27 cellular contexts compared by ENCODE assay signal in the genomic region with DNA sequence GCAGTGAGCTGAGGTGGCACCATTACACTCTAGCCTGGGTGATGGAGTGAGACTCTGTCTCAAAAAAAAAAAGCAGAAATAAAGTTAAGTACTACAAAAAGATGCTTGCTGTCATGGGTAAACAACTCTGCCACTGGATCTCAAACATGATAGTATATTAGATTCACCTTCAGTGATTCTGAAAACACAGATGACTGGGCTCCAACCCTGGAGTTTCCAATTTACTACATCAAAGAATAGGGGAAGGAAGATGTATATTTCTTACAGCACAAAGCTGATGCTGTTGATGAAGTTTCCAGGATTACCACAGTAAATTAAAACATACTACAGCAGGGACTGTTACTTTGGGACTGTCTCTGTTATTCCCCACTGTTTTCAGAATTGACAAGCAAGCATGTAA. TPM values are rescaled to one million over a fixed set of nuclear protein-coding genes. Genes with fewer than 3 reads are reported as not detected.
DNase-seq lines count a peak whose midpoint lies in the region; ATAC-seq and TF ChIP-seq lines count a peak whose summit lies in the region.
"Had no signal": no experiment of that assay in that cellular context is flagged by ENCODE, and none has a peak within 500 bp of the region (broad histone marks: within the 10 kb centered on the region; RNA-seq: fewer than 3 reads in every experiment).

No MANE protein-coding gene starts in this region.

- H3K36me3 Mint-ChIP-seq in activated CD4-positive, alpha-beta T cell treated with anti-CD3 and anti-CD28 coated beads for 36 hours (ENCODE audit: low read depth), result peaks cover 80% of the 10 kb centered on the region
- H3K36me3 Mint-ChIP-seq in activated T-cell treated with anti-CD3 and anti-CD28 coated beads, Interleukin-2, amount 50 U/mL, for 72 hours (ENCODE audit: insufficient read depth in 2 of 2), result peaks cover 38 to 67% of the 10 kb centered on the region in 2 donors
- H3K36me3 Mint-ChIP-seq in activated naive CD4-positive, alpha-beta T cell treated with anti-CD3 and anti-CD28 coated beads, Interleukin-2, amount 50 U/mL, for 72 hours, result peaks cover 57 to 83% of the 10 kb centered on the region in 2 donors
- peaks cover 81% of the 10 kb centered on the region for H3K36me3 Mint-ChIP-seq in activated naive CD4-positive, alpha-beta T cell treated with anti-CD3 and anti-CD28 coated beads, Interleukin-2, amount 10 ng/mL, durations not matched to agents 7 days and 5 days
- peaks cover 82% of the 10 kb centered on the region for H3K36me3 Mint-ChIP-seq in progenitor cell of endocrine pancreas (ENCODE audit: insufficient read depth)

- no peak overlapping the region for H3K4me3 Mint-ChIP-seq in activated CD4-positive, alpha-beta T cell treated with anti-CD3 and anti-CD28 coated beads for 36 hours
- H3K4me3 Mint-ChIP-seq in activated T-cell treated with anti-CD3 and anti-CD28 coated beads, Interleukin-2, amount 50 U/mL, for 72 hours, result no peak overlapping the region
- H3K4me3 Mint-ChIP-seq in activated naive CD4-positive, alpha-beta T cell treated with anti-CD3 and anti-CD28 coated beads, Interleukin-2, amount 10 ng/mL, durations not matched to agents 7 days and 5 days, result no peak overlapping the region
- H3K4me3 Mint-ChIP-seq in progenitor cell of endocrine pancreas (ENCODE audit: low read depth), result no peak overlapping the region
- H3K4me3 Mint-ChIP-seq: CD14-positive monocyte; CD4-positive, alpha-beta memory T cell; CD4-positive, CD25-positive, alpha-beta regulatory T cell; CD8-positive, alpha-beta memory T cell had no signal

- TF ChIP-seq CTCF in progenitor cell of endocrine pancreas (IDR thresholded peaks at IDR 0.05; ENCODE audit: unreplicated experiment) (no peak), A673 (conservative IDR thresholded peaks at IDR 0.05; ENCODE audit: low read depth, low read length) (no peak)

- peaks cover 29% of the 10 kb centered on the region for H3K9me3 ChIP-seq in A673 (ENCODE audit: low read depth, low read length, poor library complexity, severe bottlenecking)
- H3K9me3 ChIP-seq: BE2C had no signal

- no peaks in the 10 kb centered on the region for H3K27me3 Mint-ChIP-seq in activated CD4-positive, alpha-beta T cell treated with anti-CD3 and anti-CD28 coated beads for 36 hours
- no peaks in the 10 kb centered on the region for H3K27me3 Mint-ChIP-seq in activated T-cell treated with anti-CD3 and anti-CD28 coated beads, Interleukin-2, amount 50 U/mL, for 72 hours (ENCODE audit: low read depth)
- peaks cover 2% of the 10 kb centered on the region for H3K27me3 Mint-ChIP-seq in activated naive CD4-positive, alpha-beta T cell treated with anti-CD3 and anti-CD28 coated beads, Interleukin-2, amount 10 ng/mL, durations not matched to agents 7 days and 5 days
- no peaks in the 10 kb centered on the region for H3K27me3 Mint-ChIP-seq in progenitor cell of endocrine pancreas
- H3K27me3 Mint-ChIP-seq: CD4-positive, alpha-beta memory T cell; CD4-positive, CD25-positive, alpha-beta regulatory T cell; CD8-positive, alpha-beta memory T cell had no signal

- peaks cover 14% of the 10 kb centered on the region for H3K4me1 Mint-ChIP-seq in activated CD4-positive, alpha-beta T cell treated with anti-CD3 and anti-CD28 coated beads for 36 hours
- H3K4me1 Mint-ChIP-seq in activated T-cell treated with anti-CD3 and anti-CD28 coated beads, Interleukin-2, amount 50 U/mL, for 72 hours (ENCODE audit: low read depth), result peaks cover 9% of the 10 kb centered on the region
- H3K4me1 Mint-ChIP-seq in activated naive CD4-positive, alpha-beta T cell treated with anti-CD3 and anti-CD28 coated beads, Interleukin-2, amount 10 ng/mL, durations not matched to agents 7 days and 5 days, result peaks cover 5% of the 10 kb centered on the region
- peaks cover 4% of the 10 kb centered on the region for H3K4me1 Mint-ChIP-seq in progenitor cell of endocrine pancreas (ENCODE audit: low read depth)

- H3K27ac Mint-ChIP-seq in activated CD4-positive, alpha-beta T cell treated with anti-CD3 and anti-CD28 coated beads for 36 hours, result peak overlapping the region; percentile 47
- H3K27ac Mint-ChIP-seq in activated T-cell treated with anti-CD3 and anti-CD28 coated beads, Interleukin-2, amount 50 U/mL, for 72 hours, result peak overlapping the region; percentile 44
- H3K27ac Mint-ChIP-seq in activated naive CD4-positive, alpha-beta T cell treated with anti-CD3 and anti-CD28 coated beads, Interleukin-2, amount 50 U/mL, for 72 hours, result peak overlapping the region in 1 of 2 donors; percentile 58
- no peak overlapping the region for H3K27ac Mint-ChIP-seq in activated naive CD4-positive, alpha-beta T cell treated with anti-CD3 and anti-CD28 coated beads, Interleukin-2, amount 10 ng/mL, durations not matched to agents 7 days and 5 days
- peak overlapping the region; percentile 78 for H3K27ac Mint-ChIP-seq in progenitor cell of endocrine pancreas
- H3K27ac Mint-ChIP-seq: CD4-positive, CD25-positive, alpha-beta regulatory T cell had no signal

- DNase-seq in activated CD4-positive, alpha-beta T cell treated with anti-CD3 and anti-CD28 coated beads for 36 hours, result no peak
- no peak for DNase-seq in activated CD4-positive, alpha-beta T cell treated with anti-CD3 and anti-CD28 coated beads, Interleukin-2, amount 50 U/mL, for 48 hours
- DNase-seq in activated T-cell treated with anti-CD3 and anti-CD28 coated beads, Interleukin-2, amount 50 U/mL, for 72 hours, result no peak
- DNase-seq in activated T-cell treated with anti-CD3 and anti-CD28 coated beads, Interleukin-2, amount 50 U/mL, for 1 hour, result no peak
- no peak for DNase-seq in activated naive CD4-positive, alpha-beta T cell treated with anti-CD3 and anti-CD28 coated beads, Interleukin-2, amount 50 U/mL, for 72 hours (ENCODE audit: low spot score in 2 of 2)
- no peak for DNase-seq in activated naive CD4-positive, alpha-beta T cell treated with anti-CD3 and anti-CD28 coated beads, Interleukin-2, amount 10 ng/mL, durations not matched to agents 7 days and 5 days
- DNase-seq in progenitor cell of endocrine pancreas (ENCODE audit: low spot score, unreplicated experiment) (no peak), A673 (ENCODE audit: low spot score) (no peak)
- DNase-seq: ACHN; BE2C; C1 segment of cervical spinal cord; CD4-positive, alpha-beta memory T cell; CD4-positive, CD25-positive, alpha-beta regulatory T cell; CD8-positive, alpha-beta memory T cell; COR-L47; DMS 273 treated with DMSO at 0.1 percent for 48 hours; DMS153; DMS53; DMS79; DND-41; EL; GDM1 had no signal

- H3K9me3 Mint-ChIP-seq in activated CD4-positive, alpha-beta T cell treated with anti-CD3 and anti-CD28 coated beads for 36 hours (ENCODE audit: low read depth), result peaks cover 6% of the 10 kb centered on the region
- peaks cover 6 to 10% of the 10 kb centered on the region in 2 donors for H3K9me3 Mint-ChIP-seq in activated T-cell treated with anti-CD3 and anti-CD28 coated beads, Interleukin-2, amount 50 U/mL, for 72 hours
- H3K9me3 Mint-ChIP-seq in activated naive CD4-positive, alpha-beta T cell treated with anti-CD3 and anti-CD28 coated beads, Interleukin-2, amount 50 U/mL, for 72 hours, result peaks cover 4 to 7% of the 10 kb centered on the region in 2 donors
- peaks cover 22% of the 10 kb centered on the region for H3K9me3 Mint-ChIP-seq in activated naive CD4-positive, alpha-beta T cell treated with anti-CD3 and anti-CD28 coated beads, Interleukin-2, amount 10 ng/mL, durations not matched to agents 7 days and 5 days
- peaks cover 30% of the 10 kb centered on the region for H3K9me3 Mint-ChIP-seq in progenitor cell of endocrine pancreas (ENCODE audit: low read depth)

- H3K4me3 ChIP-seq in A673 (ENCODE audit: low read depth, low read length, poor library complexity, severe bottlenecking), result no peak overlapping the region
- H3K4me3 ChIP-seq: A549, BLaER1, GM12878 had no signal

- CTCF ChIA-PET in activated CD4-positive, alpha-beta T cell treated with anti-CD3 and anti-CD28 coated beads for 36 hours (lab: Charles Lee), result interaction anchor here (0.6 kb wide), 1 partner anchor 22 kb away, joined by 3 read pairs; no protein-coding TSS in a partner anchor
- CTCF ChIA-PET in activated naive CD4-positive, alpha-beta T cell treated with anti-CD3 and anti-CD28 coated beads, Interleukin-2, amount 10 ng/mL, durations not matched to agents 7 days and 5 days (lab: Charles Lee), result interaction anchor here (0.6 kb wide), 1 partner anchor 10 kb away, joined by 3 read pairs; no protein-coding TSS in a partner anchor
- CTCF ChIA-PET in A673 (lab: Charles Lee), result no interaction called here

- no peak overlapping the region for H3K27ac ChIP-seq in A673 (ENCODE audit: low read depth, low read length, poor library complexity, severe bottlenecking)
- H3K27ac ChIP-seq: 22Rv1, A549, BLaER1 had no signal

- no TSS peak for BruUV-seq in A673 (replicated peaks; lab: Mats Ljungman, UMichigan)

- no peaks in the 10 kb centered on the region for H3K27me3 ChIP-seq in A673 (replicated peaks; ENCODE audit: insufficient read depth, low read depth, low read length, poor library complexity)
- H3K27me3 ChIP-seq: BE2C, BLaER1 had no signal

- ATAC-seq in activated CD4-positive, alpha-beta T cell treated with anti-CD3 and anti-CD28 coated beads for 36 hours, result peak; percentile 41
- ATAC-seq in activated T-cell treated with anti-CD3 and anti-CD28 coated beads, Interleukin-2, amount 50 U/mL, for 72 hours (replicated peaks in 1 of 2), result peak; percentile 53 to 57
- ATAC-seq in activated naive CD4-positive, alpha-beta T cell treated with anti-CD3 and anti-CD28 coated beads, Interleukin-2, amount 50 U/mL, for 72 hours, result peak; percentile 56 to 86
- ATAC-seq: A549, GM12878 had no signal

- H3K4me1 ChIP-seq in A673 (ENCODE audit: insufficient read depth, low read length, poor library complexity, severe bottlenecking), result peaks cover 6% of the 10 kb centered on the region
- H3K4me1 ChIP-seq: A549, BE2C had no signal

- H3K36me3 ChIP-seq in A673 (ENCODE audit: insufficient read depth, low read length, poor library complexity, severe bottlenecking), result peaks cover 83% of the 10 kb centered on the region

- intact Hi-C loops in activated CD4-positive, alpha-beta T cell treated with anti-CD3 and anti-CD28 coated beads for 36 hours (cut with DNase I, micrococcal nuclease), result no loop called here
- intact Hi-C loops in A673 (cut with micrococcal nuclease; ENCODE audit: unreplicated experiment), result no loop called here

- POLR2A ChIA-PET in activated CD4-positive, alpha-beta T cell treated with anti-CD3 and anti-CD28 coated beads for 36 hours (lab: Charles Lee), result no interaction called here
- POLR2A ChIA-PET in A673 (lab: Charles Lee; ENCODE audit: low non-redundant PET), result no interaction called here

RNA-seq across cellular contexts. Expression of gene ZNF561, which starts 5.2 kb away (rescaled TPM):
- total RNA-seq in activated CD4-positive, alpha-beta T cell treated with anti-CD3 and anti-CD28 coated beads for 36 hours, result 10 to 100 TPM; 19.1 to 22.7 TPM
- 10 to 100 TPM; 27.6 to 33.6 TPM for total RNA-seq in activated T-cell treated with anti-CD3 and anti-CD28 coated beads, Interleukin-2, amount 50 U/mL, for 72 hours
- total RNA-seq in activated naive CD4-positive, alpha-beta T cell treated with anti-CD3 and anti-CD28 coated beads, Interleukin-2, amount 50 U/mL, for 72 hours, result 10 to 100 TPM; 28.6 to 49.1 TPM
- 84.9 and 90.1 TPM in 2 replicates for total RNA-seq in progenitor cell of endocrine pancreas
- 37.7 and 38.2 TPM in 2 replicates for total RNA-seq in A673 (2021)

RNA-seq across cellular contexts. Expression of gene ZNF121, which starts 31.5 kb away (rescaled TPM):
- 10 to 100 TPM; 71.4 to 75.3 TPM for total RNA-seq in activated CD4-positive, alpha-beta T cell treated with anti-CD3 and anti-CD28 coated beads for 36 hours
- total RNA-seq in activated T-cell treated with anti-CD3 and anti-CD28 coated beads, Interleukin-2, amount 50 U/mL, for 72 hours, result 10 to 100 TPM; 71.2 to 91.5 TPM
- 10 to 100 TPM; 68.6 to 87.1 TPM for total RNA-seq in activated naive CD4-positive, alpha-beta T cell treated with anti-CD3 and anti-CD28 coated beads, Interleukin-2, amount 50 U/mL, for 72 hours
- total RNA-seq in progenitor cell of endocrine pancreas, result 53.9 and 57.0 TPM in 2 replicates
- total RNA-seq in A673 (2021), result 59.9 and 65.6 TPM in 2 replicates

RNA-seq across cellular contexts. Expression of gene ZNF562, which starts 59.1 kb away (rescaled TPM):
- total RNA-seq in activated CD4-positive, alpha-beta T cell treated with anti-CD3 and anti-CD28 coated beads for 36 hours, result 10 to 100 TPM; 29.9 to 39.7 TPM
- total RNA-seq in activated T-cell treated with anti-CD3 and anti-CD28 coated beads, Interleukin-2, amount 50 U/mL, for 72 hours, result 10 to 100 TPM; 34.1 to 44.8 TPM
- total RNA-seq in activated naive CD4-positive, alpha-beta T cell treated with anti-CD3 and anti-CD28 coated beads, Interleukin-2, amount 50 U/mL, for 72 hours, result 10 to 100 TPM; 24.2 to 73.4 TPM
- total RNA-seq in progenitor cell of endocrine pancreas, result 28.4 and 31.2 TPM in 2 replicates
- 35.9 and 42.3 TPM in 2 replicates for total RNA-seq in A673 (2021)
